ENCODE assay signal across 1 cellular context in the genomic region with DNA sequence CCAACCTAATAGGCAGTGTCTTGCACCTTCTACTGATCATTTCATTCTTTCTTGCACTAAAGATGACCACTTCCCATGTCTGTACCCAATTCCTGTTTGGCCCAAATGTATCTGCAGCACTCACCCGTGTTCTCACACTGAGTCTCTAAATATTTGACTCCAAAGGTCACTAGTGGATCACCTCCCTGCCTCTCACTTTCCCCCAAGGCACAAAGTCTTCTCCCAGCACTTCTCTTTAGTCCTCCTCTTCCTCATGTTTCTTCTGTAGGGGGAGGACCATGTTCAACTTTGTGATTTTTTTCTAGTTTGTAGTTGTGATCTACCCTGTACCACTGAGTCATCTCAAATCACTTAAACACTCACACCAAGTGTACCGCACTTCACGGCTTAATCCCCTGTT.
TF ChIP-seq lines count a peak whose summit lies in the region.

No MANE protein-coding gene starts in this region.

TF ChIP-seq in HCT116, 20 proteins besides CTCF, POLR2A, EP300 and RAD21 (continued from another document):
- no peak for TF ChIP-seq EZH2phosphoT487 (IDR thresholded peaks at IDR 0.05; ENCODE audit: borderline replicate concordance)
- TF ChIP-seq YY1 (IDR thresholded peaks at IDR 0.05; ENCODE audit: extremely low read depth, insufficient replicate concordance, low read depth, low read length): no peak
- TF ChIP-seq CBX3 (IDR thresholded peaks at IDR 0.05; ENCODE audit: low read depth): no peak
- no peak for TF ChIP-seq CEBPB (IDR thresholded peaks at IDR 0.05; ENCODE audit: low read depth)
- TF ChIP-seq, protein P1, sequence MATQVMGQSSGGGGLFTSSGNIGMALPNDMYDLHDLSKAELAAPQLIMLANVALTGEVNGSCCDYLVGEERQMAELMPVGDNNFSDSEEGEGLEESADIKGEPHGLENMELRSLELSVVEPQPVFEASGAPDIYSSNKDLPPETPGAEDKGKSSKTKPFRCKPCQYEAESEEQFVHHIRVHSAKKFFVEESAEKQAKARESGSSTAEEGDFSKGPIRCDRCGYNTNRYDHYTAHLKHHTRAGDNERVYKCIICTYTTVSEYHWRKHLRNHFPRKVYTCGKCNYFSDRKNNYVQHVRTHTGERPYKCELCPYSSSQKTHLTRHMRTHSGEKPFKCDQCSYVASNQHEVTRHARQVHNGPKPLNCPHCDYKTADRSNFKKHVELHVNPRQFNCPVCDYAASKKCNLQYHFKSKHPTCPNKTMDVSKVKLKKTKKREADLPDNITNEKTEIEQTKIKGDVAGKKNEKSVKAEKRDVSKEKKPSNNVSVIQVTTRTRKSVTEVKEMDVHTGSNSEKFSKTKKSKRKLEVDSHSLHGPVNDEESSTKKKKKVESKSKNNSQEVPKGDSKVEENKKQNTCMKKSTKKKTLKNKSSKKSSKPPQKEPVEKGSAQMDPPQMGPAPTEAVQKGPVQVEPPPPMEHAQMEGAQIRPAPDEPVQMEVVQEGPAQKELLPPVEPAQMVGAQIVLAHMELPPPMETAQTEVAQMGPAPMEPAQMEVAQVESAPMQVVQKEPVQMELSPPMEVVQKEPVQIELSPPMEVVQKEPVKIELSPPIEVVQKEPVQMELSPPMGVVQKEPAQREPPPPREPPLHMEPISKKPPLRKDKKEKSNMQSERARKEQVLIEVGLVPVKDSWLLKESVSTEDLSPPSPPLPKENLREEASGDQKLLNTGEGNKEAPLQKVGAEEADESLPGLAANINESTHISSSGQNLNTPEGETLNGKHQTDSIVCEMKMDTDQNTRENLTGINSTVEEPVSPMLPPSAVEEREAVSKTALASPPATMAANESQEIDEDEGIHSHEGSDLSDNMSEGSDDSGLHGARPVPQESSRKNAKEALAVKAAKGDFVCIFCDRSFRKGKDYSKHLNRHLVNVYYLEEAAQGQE (IDR thresholded peaks at IDR 0.05; ENCODE audit: low read depth): no peak
- TF ChIP-seq EZH2 (IDR thresholded peaks at IDR 0.05): no peak
- no peak for TF ChIP-seq SIN3A (IDR thresholded peaks at IDR 0.05; ENCODE audit: low read depth)
- no peak for TF ChIP-seq ZNF274 (IDR thresholded peaks at IDR 0.05; ENCODE audit: low read depth, low read length)
- TF ChIP-seq ZFX (IDR thresholded peaks at IDR 0.05): no peak
- no peak for TF ChIP-seq ZBTB33 (IDR thresholded peaks at IDR 0.05; ENCODE audit: extremely low read depth, insufficient replicate concordance, low read length)
- no peak for TF ChIP-seq EGR1 (IDR thresholded peaks at IDR 0.05; ENCODE audit: low read depth)
- no peak for TF ChIP-seq TCF7L2 (IDR thresholded peaks at IDR 0.05; ENCODE audit: borderline replicate concordance, extremely low read depth, insufficient read depth, insufficient read length)
- TF ChIP-seq ELF1 (IDR thresholded peaks at IDR 0.05; ENCODE audit: borderline replicate concordance, low read depth): no peak
- TF ChIP-seq FOSL1 (IDR thresholded peaks at IDR 0.05; ENCODE audit: low read depth): no peak
- TF ChIP-seq POLR2AphosphoS5 (IDR thresholded peaks at IDR 0.05; ENCODE audit: low read depth, low read length): no peak
- TF ChIP-seq SP1 (IDR thresholded peaks at IDR 0.05; ENCODE audit: low read depth): no peak
- no peak for TF ChIP-seq SRF (IDR thresholded peaks at IDR 0.05; ENCODE audit: low read depth)
- no peak for TF ChIP-seq ATF3 (IDR thresholded peaks at IDR 0.05)
TF ChIP-seq in HCT116: peak in this region for 0.
